ENCODE assay signal across 1 cellular context in the genomic region with DNA sequence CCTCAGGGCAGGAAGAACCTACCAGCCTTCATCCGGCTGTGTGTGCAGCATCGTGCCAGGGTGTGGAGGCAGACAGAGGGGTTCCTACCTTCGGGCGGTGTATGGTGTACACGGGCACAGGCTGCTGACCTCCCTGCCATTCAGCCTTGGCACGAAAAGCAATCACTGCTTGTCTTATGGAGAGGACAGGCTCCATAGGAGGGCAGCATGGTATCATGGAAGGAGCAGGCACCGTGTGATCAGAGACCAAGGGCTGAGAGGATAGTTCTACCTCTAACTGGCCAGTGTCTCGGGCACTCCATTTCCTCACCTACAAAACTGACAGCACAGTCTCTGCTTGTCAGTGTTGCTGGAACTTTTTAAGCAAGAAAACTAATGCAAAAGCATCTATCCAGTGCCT.
TF ChIP-seq lines count a peak whose summit lies in the region.

No MANE protein-coding gene starts in this region.

TF ChIP-seq in GM23338, 12 proteins besides CTCF, POLR2A, EP300 and RAD21 (continued from another document):
- no peak for TF ChIP-seq CREB1 (CRISPR knock-in tag; IDR thresholded peaks at IDR 0.05; ENCODE audit: low read depth)
- TF ChIP-seq STAT1 (IDR thresholded peaks at IDR 0.05; ENCODE audit: unreplicated experiment): no peak
- no peak for TF ChIP-seq POLR2AphosphoS5 (IDR thresholded peaks at IDR 0.05; ENCODE audit: low read depth)
- TF ChIP-seq NANOG (IDR thresholded peaks at IDR 0.05; ENCODE audit: borderline replicate concordance): no peak
- TF ChIP-seq, protein P1, sequence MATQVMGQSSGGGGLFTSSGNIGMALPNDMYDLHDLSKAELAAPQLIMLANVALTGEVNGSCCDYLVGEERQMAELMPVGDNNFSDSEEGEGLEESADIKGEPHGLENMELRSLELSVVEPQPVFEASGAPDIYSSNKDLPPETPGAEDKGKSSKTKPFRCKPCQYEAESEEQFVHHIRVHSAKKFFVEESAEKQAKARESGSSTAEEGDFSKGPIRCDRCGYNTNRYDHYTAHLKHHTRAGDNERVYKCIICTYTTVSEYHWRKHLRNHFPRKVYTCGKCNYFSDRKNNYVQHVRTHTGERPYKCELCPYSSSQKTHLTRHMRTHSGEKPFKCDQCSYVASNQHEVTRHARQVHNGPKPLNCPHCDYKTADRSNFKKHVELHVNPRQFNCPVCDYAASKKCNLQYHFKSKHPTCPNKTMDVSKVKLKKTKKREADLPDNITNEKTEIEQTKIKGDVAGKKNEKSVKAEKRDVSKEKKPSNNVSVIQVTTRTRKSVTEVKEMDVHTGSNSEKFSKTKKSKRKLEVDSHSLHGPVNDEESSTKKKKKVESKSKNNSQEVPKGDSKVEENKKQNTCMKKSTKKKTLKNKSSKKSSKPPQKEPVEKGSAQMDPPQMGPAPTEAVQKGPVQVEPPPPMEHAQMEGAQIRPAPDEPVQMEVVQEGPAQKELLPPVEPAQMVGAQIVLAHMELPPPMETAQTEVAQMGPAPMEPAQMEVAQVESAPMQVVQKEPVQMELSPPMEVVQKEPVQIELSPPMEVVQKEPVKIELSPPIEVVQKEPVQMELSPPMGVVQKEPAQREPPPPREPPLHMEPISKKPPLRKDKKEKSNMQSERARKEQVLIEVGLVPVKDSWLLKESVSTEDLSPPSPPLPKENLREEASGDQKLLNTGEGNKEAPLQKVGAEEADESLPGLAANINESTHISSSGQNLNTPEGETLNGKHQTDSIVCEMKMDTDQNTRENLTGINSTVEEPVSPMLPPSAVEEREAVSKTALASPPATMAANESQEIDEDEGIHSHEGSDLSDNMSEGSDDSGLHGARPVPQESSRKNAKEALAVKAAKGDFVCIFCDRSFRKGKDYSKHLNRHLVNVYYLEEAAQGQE (IDR thresholded peaks at IDR 0.05; ENCODE audit: unreplicated experiment): no peak
- no peak for TF ChIP-seq JUNB (IDR thresholded peaks at IDR 0.05; ENCODE audit: unreplicated experiment)
